Comparison of ENCODE assay signal across 1 cellular context in the genomic region with DNA sequence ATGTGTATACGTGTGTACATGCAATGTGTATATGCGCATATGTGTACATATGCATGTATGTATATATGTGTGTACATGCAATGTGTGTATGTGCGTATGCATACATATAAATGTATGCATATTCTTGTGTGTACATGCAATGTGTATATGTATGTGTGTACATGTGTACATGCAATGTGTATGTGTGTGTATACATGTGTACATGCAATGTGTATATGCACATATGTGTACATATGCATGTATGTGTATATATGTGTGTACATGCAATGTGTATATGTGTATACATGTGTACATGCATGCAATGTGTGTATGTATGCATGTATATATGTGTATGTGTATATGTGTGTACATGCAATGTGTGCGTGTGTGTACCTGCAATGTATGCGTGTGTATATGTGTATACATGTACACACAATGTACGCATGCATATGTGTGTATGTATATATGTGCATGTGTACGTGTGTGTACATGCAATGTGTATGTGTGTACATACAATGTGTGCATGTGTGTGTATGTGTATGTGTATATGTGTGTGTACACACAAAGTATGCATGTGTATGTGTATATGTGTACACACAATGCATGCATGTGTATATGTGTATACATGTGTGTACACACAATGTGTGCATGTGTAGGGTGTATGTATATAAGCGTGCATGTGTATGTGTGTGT.
TF ChIP-seq lines count a peak whose summit lies in the region.

No MANE protein-coding gene starts in this region.

TF ChIP-seq in HepG2, 621 proteins besides CTCF, POLR2A, EP300 and RAD21 (continued from another document and continues in another):
- TF ChIP-seq ZNF749 (CRISPR knock-in tag; IDR thresholded peaks at IDR 0.05; ENCODE audit: borderline replicate concordance) = 0 out of 2 replicates have a peak, but pooled peaks have one; percentile 36
- no peak for TF ChIP-seq MED13 (CRISPR knock-in tag; IDR thresholded peaks at IDR 0.05)
- TF ChIP-seq ZNF30 (CRISPR knock-in tag; IDR thresholded peaks at IDR 0.05) = no peak
- TF ChIP-seq, protein P1, sequence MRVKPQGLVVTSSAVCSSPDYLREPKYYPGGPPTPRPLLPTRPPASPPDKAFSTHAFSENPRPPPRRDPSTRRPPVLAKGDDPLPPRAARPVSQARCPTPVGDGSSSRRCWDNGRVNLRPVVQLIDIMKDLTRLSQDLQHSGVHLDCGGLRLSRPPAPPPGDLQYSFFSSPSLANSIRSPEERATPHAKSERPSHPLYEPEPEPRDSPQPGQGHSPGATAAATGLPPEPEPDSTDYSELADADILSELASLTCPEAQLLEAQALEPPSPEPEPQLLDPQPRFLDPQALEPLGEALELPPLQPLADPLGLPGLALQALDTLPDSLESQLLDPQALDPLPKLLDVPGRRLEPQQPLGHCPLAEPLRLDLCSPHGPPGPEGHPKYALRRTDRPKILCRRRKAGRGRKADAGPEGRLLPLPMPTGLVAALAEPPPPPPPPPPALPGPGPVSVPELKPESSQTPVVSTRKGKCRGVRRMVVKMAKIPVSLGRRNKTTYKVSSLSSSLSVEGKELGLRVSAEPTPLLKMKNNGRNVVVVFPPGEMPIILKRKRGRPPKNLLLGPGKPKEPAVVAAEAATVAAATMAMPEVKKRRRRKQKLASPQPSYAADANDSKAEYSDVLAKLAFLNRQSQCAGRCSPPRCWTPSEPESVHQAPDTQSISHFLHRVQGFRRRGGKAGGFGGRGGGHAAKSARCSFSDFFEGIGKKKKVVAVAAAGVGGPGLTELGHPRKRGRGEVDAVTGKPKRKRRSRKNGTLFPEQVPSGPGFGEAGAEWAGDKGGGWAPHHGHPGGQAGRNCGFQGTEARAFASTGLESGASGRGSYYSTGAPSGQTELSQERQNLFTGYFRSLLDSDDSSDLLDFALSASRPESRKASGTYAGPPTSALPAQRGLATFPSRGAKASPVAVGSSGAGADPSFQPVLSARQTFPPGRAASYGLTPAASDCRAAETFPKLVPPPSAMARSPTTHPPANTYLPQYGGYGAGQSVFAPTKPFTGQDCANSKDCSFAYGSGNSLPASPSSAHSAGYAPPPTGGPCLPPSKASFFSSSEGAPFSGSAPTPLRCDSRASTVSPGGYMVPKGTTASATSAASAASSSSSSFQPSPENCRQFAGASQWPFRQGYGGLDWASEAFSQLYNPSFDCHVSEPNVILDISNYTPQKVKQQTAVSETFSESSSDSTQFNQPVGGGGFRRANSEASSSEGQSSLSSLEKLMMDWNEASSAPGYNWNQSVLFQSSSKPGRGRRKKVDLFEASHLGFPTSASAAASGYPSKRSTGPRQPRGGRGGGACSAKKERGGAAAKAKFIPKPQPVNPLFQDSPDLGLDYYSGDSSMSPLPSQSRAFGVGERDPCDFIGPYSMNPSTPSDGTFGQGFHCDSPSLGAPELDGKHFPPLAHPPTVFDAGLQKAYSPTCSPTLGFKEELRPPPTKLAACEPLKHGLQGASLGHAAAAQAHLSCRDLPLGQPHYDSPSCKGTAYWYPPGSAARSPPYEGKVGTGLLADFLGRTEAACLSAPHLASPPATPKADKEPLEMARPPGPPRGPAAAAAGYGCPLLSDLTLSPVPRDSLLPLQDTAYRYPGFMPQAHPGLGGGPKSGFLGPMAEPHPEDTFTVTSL (CRISPR knock-in tag; IDR thresholded peaks at IDR 0.05; ENCODE audit: borderline replicate concordance) = no peak
- TF ChIP-seq ARHGAP35 (CRISPR knock-in tag; IDR thresholded peaks at IDR 0.05; ENCODE audit: borderline replicate concordance) = no peak
- peak; percentile 81; the same call in 1 of the 2 replicates for TF ChIP-seq TERF1 (CRISPR knock-in tag; IDR thresholded peaks at IDR 0.05)
- peak; percentile 86 for TF ChIP-seq MNT (IDR thresholded peaks at IDR 0.05)
- no peak for TF ChIP-seq FOXA3 (CRISPR knock-in tag; IDR thresholded peaks at IDR 0.05)
- TF ChIP-seq ZSCAN9 (CRISPR knock-in tag; IDR thresholded peaks at IDR 0.05; ENCODE audit: borderline replicate concordance) = no peak
- no peak for TF ChIP-seq HNRNPL (IDR thresholded peaks at IDR 0.05; ENCODE audit: low read depth, low read length)
- no peak for TF ChIP-seq HNF1B (CRISPR knock-in tag; IDR thresholded peaks at IDR 0.05)
- TF ChIP-seq ZNF44 (CRISPR knock-in tag; IDR thresholded peaks at IDR 0.05) = no peak
- TF ChIP-seq RCOR2 (CRISPR knock-in tag; IDR thresholded peaks at IDR 0.05) = no peak
- TF ChIP-seq ZMAT3 (CRISPR knock-in tag; conservative IDR thresholded peaks at IDR 0.05) = no peak
- no peak for TF ChIP-seq ZNF75D (CRISPR knock-in tag; IDR thresholded peaks at IDR 0.05; ENCODE audit: borderline replicate concordance)
- TF ChIP-seq RXRB (CRISPR knock-in tag; IDR thresholded peaks at IDR 0.05; ENCODE audit: borderline replicate concordance) = no peak
- no peak for TF ChIP-seq ZNF512 (CRISPR knock-in tag; IDR thresholded peaks at IDR 0.05)
- TF ChIP-seq ZNF629 (CRISPR knock-in tag; conservative IDR thresholded peaks at IDR 0.05) = no peak
- TF ChIP-seq ZNF225 (CRISPR knock-in tag; IDR thresholded peaks at IDR 0.05) = no peak
- no peak for TF ChIP-seq ADNP (CRISPR knock-in tag; IDR thresholded peaks at IDR 0.05)
- no peak for TF ChIP-seq MXD3 (CRISPR knock-in tag; IDR thresholded peaks at IDR 0.05)
- TF ChIP-seq DBP (CRISPR knock-in tag; IDR thresholded peaks at IDR 0.05; ENCODE audit: not compliant biosample characterization) = no peak
- no peak for TF ChIP-seq GFI1 (CRISPR knock-in tag; IDR thresholded peaks at IDR 0.05; ENCODE audit: borderline replicate concordance)
- no peak for TF ChIP-seq FOXO1 (CRISPR knock-in tag; IDR thresholded peaks at IDR 0.05)
- TF ChIP-seq NCOA1 (CRISPR knock-in tag; IDR thresholded peaks at IDR 0.05) = no peak
- no peak for TF ChIP-seq PHF21A (CRISPR knock-in tag; IDR thresholded peaks at IDR 0.05)
- peak; percentile 50; the same call in 1 of the 2 replicates for TF ChIP-seq ZHX1 (CRISPR knock-in tag; IDR thresholded peaks at IDR 0.05; ENCODE audit: low read depth)
- peak; percentile 51; the same call in 1 of the 2 replicates for TF ChIP-seq FOXP1 (IDR thresholded peaks at IDR 0.05)
- no peak for TF ChIP-seq FOXP1 (CRISPR knock-in tag; IDR thresholded peaks at IDR 0.05)
- TF ChIP-seq SNAPC2 (CRISPR knock-in tag; IDR thresholded peaks at IDR 0.05) = no peak
- no peak for TF ChIP-seq BATF2 (CRISPR knock-in tag; IDR thresholded peaks at IDR 0.05)
- TF ChIP-seq ZNF354B (CRISPR knock-in tag; IDR thresholded peaks at IDR 0.05) = no peak
- TF ChIP-seq ISX (CRISPR knock-in tag; conservative IDR thresholded peaks at IDR 0.05) = no peak
- no peak for TF ChIP-seq ZBTB1 (CRISPR knock-in tag; IDR thresholded peaks at IDR 0.05; ENCODE audit: borderline replicate concordance)
